In the genomic region with DNA sequence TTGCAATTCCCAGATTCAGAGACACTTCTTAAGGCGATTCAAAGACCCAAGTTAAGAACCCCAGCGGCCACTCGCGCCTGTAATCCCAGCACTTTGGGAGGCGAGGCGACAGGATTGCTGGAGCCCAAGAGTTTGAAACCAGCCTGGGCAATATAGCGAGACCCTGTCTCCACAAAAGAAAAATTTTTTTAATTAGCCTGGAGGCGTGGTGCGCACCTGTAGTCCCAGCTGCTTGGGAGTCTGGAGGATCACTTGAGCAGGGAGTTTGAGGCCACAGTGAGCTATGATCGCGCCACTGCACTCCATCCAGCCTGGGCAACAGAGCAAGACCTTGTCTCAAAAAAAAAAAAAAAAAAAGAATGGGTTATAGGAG, we compare ENCODE assay signal across 1 cellular context.
TF ChIP-seq lines count a peak whose summit lies in the region.

No MANE protein-coding gene starts in this region.

TF ChIP-seq in GM23338, 12 proteins besides CTCF, POLR2A, EP300 and RAD21 (continued from another document):
- TF ChIP-seq, protein P1, sequence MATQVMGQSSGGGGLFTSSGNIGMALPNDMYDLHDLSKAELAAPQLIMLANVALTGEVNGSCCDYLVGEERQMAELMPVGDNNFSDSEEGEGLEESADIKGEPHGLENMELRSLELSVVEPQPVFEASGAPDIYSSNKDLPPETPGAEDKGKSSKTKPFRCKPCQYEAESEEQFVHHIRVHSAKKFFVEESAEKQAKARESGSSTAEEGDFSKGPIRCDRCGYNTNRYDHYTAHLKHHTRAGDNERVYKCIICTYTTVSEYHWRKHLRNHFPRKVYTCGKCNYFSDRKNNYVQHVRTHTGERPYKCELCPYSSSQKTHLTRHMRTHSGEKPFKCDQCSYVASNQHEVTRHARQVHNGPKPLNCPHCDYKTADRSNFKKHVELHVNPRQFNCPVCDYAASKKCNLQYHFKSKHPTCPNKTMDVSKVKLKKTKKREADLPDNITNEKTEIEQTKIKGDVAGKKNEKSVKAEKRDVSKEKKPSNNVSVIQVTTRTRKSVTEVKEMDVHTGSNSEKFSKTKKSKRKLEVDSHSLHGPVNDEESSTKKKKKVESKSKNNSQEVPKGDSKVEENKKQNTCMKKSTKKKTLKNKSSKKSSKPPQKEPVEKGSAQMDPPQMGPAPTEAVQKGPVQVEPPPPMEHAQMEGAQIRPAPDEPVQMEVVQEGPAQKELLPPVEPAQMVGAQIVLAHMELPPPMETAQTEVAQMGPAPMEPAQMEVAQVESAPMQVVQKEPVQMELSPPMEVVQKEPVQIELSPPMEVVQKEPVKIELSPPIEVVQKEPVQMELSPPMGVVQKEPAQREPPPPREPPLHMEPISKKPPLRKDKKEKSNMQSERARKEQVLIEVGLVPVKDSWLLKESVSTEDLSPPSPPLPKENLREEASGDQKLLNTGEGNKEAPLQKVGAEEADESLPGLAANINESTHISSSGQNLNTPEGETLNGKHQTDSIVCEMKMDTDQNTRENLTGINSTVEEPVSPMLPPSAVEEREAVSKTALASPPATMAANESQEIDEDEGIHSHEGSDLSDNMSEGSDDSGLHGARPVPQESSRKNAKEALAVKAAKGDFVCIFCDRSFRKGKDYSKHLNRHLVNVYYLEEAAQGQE (IDR thresholded peaks at IDR 0.05; ENCODE audit: unreplicated experiment), result no peak
- TF ChIP-seq POLR2AphosphoS5 (IDR thresholded peaks at IDR 0.05; ENCODE audit: low read depth) (no peak), EZH2phosphoT487 (IDR thresholded peaks at IDR 0.05; ENCODE audit: unreplicated experiment) (no peak), ZNF331 (CRISPR knock-in tag; IDR thresholded peaks at IDR 0.05; ENCODE audit: low read depth) (no peak), CREB1 (CRISPR knock-in tag; IDR thresholded peaks at IDR 0.05; ENCODE audit: low read depth) (no peak), ZNF114 (CRISPR knock-in tag; IDR thresholded peaks at IDR 0.05) (no peak), EZH2 (IDR thresholded peaks at IDR 0.05; ENCODE audit: low read depth, unreplicated experiment) (no peak), ZNF462 (CRISPR knock-in tag; IDR thresholded peaks at IDR 0.05) (no peak), JUNB (IDR thresholded peaks at IDR 0.05; ENCODE audit: unreplicated experiment) (no peak), STAT1 (IDR thresholded peaks at IDR 0.05; ENCODE audit: unreplicated experiment) (no peak)
